Comparison of ENCODE assay signal across 8 cellular contexts in the genomic region with DNA sequence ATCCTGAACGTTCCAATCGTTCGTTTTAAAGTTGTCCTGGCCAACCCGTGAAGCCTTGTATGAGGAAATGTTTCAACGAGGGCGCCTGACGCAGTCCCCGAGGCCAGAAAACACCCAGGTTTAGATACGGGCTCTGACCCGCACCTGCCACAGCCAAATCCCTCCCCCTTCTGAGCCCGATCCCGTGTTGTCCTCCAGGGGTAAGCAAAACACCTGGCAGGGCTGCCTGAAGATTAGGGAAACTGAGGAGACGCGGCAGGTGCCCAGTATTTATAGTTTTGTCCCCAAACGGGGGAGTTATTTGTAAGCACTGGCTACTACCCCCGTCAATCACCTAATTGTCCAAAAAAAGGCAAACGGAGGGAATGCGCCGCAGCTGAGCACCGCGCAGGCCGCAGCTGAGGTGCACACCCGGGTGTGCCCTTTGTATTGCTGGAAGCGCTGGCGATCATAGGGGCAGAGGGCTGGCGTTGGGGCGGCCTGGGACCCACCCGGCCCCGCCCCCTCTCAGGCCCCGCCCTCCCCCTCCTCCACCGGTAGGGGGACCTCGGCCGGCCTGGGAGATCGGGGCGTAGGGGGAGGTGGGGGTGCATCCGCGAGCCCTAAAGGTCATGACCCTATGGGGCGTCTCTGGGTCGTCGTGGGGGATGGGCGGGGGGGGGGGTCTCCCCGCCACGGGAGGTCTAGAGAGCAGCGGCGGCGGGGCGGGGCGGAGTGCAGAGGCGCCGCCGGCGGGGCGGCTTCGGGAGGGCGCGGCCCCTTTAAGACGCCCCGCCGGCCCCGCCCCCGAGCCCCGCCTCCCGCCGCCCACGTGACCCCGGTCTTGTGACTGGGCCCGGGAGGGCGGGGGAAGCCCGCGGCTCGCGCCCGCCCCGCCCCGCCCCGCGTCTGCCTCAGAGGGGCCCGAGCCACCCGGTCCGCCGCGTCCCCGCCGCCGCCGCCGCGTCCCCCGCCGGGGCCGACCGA. TPM values are rescaled to one million over a fixed set of nuclear protein-coding genes. Genes with fewer than 3 reads are reported as not detected.
DNase-seq lines count a peak whose midpoint lies in the region; ATAC-seq and TF ChIP-seq lines count a peak whose summit lies in the region.

A gene with protein sequence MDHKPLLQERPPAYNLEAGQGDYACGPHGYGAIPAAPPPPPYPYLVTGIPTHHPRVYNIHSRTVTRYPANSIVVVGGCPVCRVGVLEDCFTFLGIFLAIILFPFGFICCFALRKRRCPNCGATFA (plus strand): TSS at position 896 of the 966 bp plus-strand sequence. CDS start 110 bp downstream, outside the sequence.

- peaks cover 0 to 8% of the 10 kb centered on the region in 2 donors for H3K36me3 Mint-ChIP-seq in activated naive CD4-positive, alpha-beta T cell treated with anti-CD3 and anti-CD28 coated beads, Interleukin-2, amount 50 U/mL, for 72 hours
- H3K36me3 Mint-ChIP-seq in glutamatergic neuron (ENCODE audit: unreplicated experiment), result no peaks in the 10 kb centered on the region

- intact Hi-C loops in ovary (cut with DNase I), result no loop called here

- peaks cover 17% of the 10 kb centered on the region for H3K4me1 Mint-ChIP-seq in glutamatergic neuron (ENCODE audit: low read depth, unreplicated experiment)

- H3K27me3 Mint-ChIP-seq in glutamatergic neuron (ENCODE audit: unreplicated experiment), result peaks cover 14% of the 10 kb centered on the region

- H3K36me3 ChIP-seq in ovary, result no peaks in the 10 kb centered on the region
- H3K36me3 ChIP-seq in thymus (ENCODE audit: control insufficient read depth, insufficient read depth), result peaks cover 2% of the 10 kb centered on the region

- peak within 1 kb of the TSS; percentile 79 to 97 for H3K27ac Mint-ChIP-seq in activated naive CD4-positive, alpha-beta T cell treated with anti-CD3 and anti-CD28 coated beads, Interleukin-2, amount 50 U/mL, for 72 hours
- H3K27ac Mint-ChIP-seq in glutamatergic neuron (ENCODE audit: unreplicated experiment), result peak within 1 kb of the TSS; percentile 90

- H3K27ac ChIP-seq in ovary, result peak within 1 kb of the TSS; percentile 66 to 85
- H3K27ac ChIP-seq in thymus (ENCODE audit: low read depth), result peak within 1 kb of the TSS; percentile 77

- 0 to 1% (median 0%) methylated on average over 24 to 91 of the region's 92 CpGs for WGBS in ovary, 3 donors
- WGBS in thymus, result under 1% methylated on average over 91 of the region's 92 CpGs

- H3K9me3 ChIP-seq in ovary (no peaks in the 10 kb centered on the region), thymus (ENCODE audit: control insufficient read depth) (no peaks in the 10 kb centered on the region)

- peak within 1 kb of the TSS; percentile 96 for H3K4me3 Mint-ChIP-seq in glutamatergic neuron (ENCODE audit: unreplicated experiment)

- no peaks in the 10 kb centered on the region for H3K9me3 Mint-ChIP-seq in activated naive CD4-positive, alpha-beta T cell treated with anti-CD3 and anti-CD28 coated beads, Interleukin-2, amount 50 U/mL, for 72 hours
- H3K9me3 Mint-ChIP-seq in glutamatergic neuron (ENCODE audit: unreplicated experiment), result peaks cover 6% of the 10 kb centered on the region

- peak; percentile 75 for TF ChIP-seq CTCF in glutamatergic neuron (IDR thresholded peaks at IDR 0.05; ENCODE audit: partially characterized antibody, unreplicated experiment)
- no peak for TF ChIP-seq CTCF in ovary (IDR thresholded peaks at IDR 0.05)

- TF ChIP-seq EP300 in ovary (IDR thresholded peaks at IDR 0.05), result no peak

- H3K27me3 ChIP-seq in ovary (no peaks in the 10 kb centered on the region), thymus (ENCODE audit: control insufficient read depth, insufficient read depth) (no peaks in the 10 kb centered on the region)

- DNase-seq in GF-D8 (lab: John Stamatoyannopoulos, UW) (peak; percentile 85), HCEC 1CT (peak; percentile 88), NAMALWA (ENCODE audit: low spot score) (peak; percentile 94), SKM-1 (lab: John Stamatoyannopoulos, UW; ENCODE audit: unreplicated experiment) (peak; percentile 55), glutamatergic neuron (peak; percentile 92), ovary (peak; percentile 88 to 94 (median 92))
- DNase-seq in activated naive CD4-positive, alpha-beta T cell treated with anti-CD3 and anti-CD28 coated beads, Interleukin-2, amount 50 U/mL, for 72 hours (ENCODE audit: low spot score in 2 of 2), result peak; percentile 84 to 85

- peak; percentile 40 for TF ChIP-seq POLR2A in ovary (IDR thresholded peaks at IDR 0.05)

- peak; percentile 85 to 86 for ATAC-seq in activated naive CD4-positive, alpha-beta T cell treated with anti-CD3 and anti-CD28 coated beads, Interleukin-2, amount 50 U/mL, for 72 hours

- peaks cover 29% of the 10 kb centered on the region for H3K4me1 ChIP-seq in ovary (ENCODE audit: insufficient read depth)
- H3K4me1 ChIP-seq in thymus (ENCODE audit: control insufficient read depth, insufficient read depth, low read length), result peaks cover 6% of the 10 kb centered on the region

- H3K4me3 ChIP-seq in ovary, result peak within 1 kb of the TSS; percentile 98
- H3K4me3 ChIP-seq in thymus (ENCODE audit: low read length), result peak within 1 kb of the TSS; percentile 90

RNA-seq across cellular contexts. Expression of the gene that starts here (rescaled TPM):
- total RNA-seq in activated naive CD4-positive, alpha-beta T cell treated with anti-CD3 and anti-CD28 coated beads, Interleukin-2, amount 50 U/mL, for 72 hours, result 10 to 100 TPM; 50.0 to 66.4 TPM
- 176 TPM for total RNA-seq in glutamatergic neuron (ENCODE audit: unreplicated experiment)
- 100 to 1,000 TPM in 5 of 7 donors, 10 to 100 TPM in 2; 19.9 to 161 (median 133) TPM for total RNA-seq in ovary
- 100 to 1,000 TPM; 101 to 149 TPM for polyA plus RNA-seq in ovary
- polyA plus RNA-seq in thymus, result 222 TPM

Comparison
In these comparisons a context has a peak if more than half of its experiments do, and no peak if none do; other contexts are left out.
1. Peak in every context shown above with its lines: DNase-seq, ATAC-seq, H3K4me3 ChIP-seq and H3K27ac ChIP-seq.